ENCODE assay signal across 1 cellular context in the genomic region with DNA sequence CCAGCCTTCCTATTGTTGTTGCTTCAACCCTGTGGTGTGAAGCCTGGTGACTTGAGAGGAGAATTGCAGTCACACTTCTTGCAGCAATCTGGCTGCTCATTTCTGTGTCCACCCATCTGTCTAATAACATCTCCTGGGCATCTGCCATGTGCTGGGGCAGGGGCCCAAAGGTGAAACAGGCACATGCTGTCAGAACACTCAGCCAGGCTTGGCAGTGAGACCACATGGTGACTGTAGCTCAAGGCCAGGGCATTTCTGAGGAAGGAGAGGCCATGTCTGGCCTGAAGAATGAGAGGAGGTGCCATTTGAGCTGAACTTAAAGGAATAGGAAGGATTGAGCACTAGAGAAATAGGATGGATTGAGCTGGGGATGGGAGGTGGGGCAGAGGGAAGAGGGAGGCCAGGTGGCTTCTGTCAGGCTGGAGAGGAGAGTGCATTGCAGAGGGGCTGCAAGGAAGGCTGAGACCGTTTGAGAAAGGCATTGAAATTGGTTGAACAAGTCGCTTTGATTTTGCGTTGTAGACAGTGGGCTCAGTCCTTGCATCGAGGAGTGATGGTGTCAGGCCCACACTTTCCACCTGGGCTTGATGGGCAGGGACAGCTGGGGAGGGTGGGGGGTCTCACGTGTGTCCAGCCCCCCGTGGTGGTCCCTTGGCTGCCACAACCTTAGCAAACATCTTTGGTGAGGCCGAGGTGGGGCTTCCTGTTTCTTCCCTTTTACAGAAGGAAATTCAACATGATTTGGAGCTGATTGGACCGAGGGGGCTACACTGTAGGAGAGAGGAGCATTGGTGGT.
TF ChIP-seq lines count a peak whose summit lies in the region.

No MANE protein-coding gene starts in this region.

TF ChIP-seq in H1, 55 proteins besides CTCF, POLR2A, EP300 and RAD21:
- TF ChIP-seq GTF2F1 (IDR thresholded peaks at IDR 0.05; ENCODE audit: borderline replicate concordance, low read depth, low read length) (no peak), BRCA1 (IDR thresholded peaks at IDR 0.05; ENCODE audit: low read depth, low read length) (no peak), SUZ12 (IDR thresholded peaks at IDR 0.05; ENCODE audit: low read length) (no peak), POU5F1 (IDR thresholded peaks at IDR 0.05; ENCODE audit: low read depth, low read length) (no peak), EZH2 (IDR thresholded peaks at IDR 0.05; ENCODE audit: low read depth, low read length, severe bottlenecking) (no peak)
- TF ChIP-seq, protein P1, sequence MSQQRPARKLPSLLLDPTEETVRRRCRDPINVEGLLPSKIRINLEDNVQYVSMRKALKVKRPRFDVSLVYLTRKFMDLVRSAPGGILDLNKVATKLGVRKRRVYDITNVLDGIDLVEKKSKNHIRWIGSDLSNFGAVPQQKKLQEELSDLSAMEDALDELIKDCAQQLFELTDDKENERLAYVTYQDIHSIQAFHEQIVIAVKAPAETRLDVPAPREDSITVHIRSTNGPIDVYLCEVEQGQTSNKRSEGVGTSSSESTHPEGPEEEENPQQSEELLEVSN (IDR thresholded peaks at IDR 0.05), result no peak
